ENCODE assay signal across 2 cellular contexts in the genomic region with DNA sequence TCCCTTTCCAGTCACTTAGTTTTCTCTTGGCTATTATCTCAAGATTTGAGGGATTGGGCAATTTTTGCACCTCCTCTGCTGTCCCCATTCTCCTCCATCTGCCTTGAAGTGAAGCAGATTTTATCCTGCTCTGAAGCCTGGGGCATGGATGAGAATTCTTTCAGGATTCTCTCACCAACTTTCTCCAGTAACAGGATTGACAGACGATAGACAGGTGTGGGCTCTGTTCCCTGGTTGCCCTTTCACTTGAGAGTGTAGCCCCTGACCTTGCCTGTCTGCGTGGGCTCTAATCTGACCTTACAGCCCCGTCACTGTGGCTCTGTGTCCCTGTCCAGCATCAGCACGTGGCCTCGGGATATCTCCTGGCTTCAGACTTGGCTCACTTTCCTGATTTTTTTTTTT.
TF ChIP-seq lines count a peak whose summit lies in the region.

No MANE protein-coding gene starts in this region.

TF ChIP-seq in HEK293, 187 proteins besides CTCF, POLR2A, EP300 and RAD21:
- TF ChIP-seq ZNF776 (tag by site-specific recombination; IDR thresholded peaks at IDR 0.05; ENCODE audit: borderline replicate concordance) = no peak
- no peak for TF ChIP-seq ZNF18 (tag by site-specific recombination; IDR thresholded peaks at IDR 0.05)
- TF ChIP-seq REST (tag by site-specific recombination; IDR thresholded peaks at IDR 0.05) = peak; percentile 84
- no peak for TF ChIP-seq ZNF155 (tag by site-specific recombination; IDR thresholded peaks at IDR 0.05)
- TF ChIP-seq PRDM1 (tag by site-specific recombination; IDR thresholded peaks at IDR 0.05) = 0 out of 2 replicates have a peak, but pooled peaks have one; percentile 11
- TF ChIP-seq ZBTB20 (tag by site-specific recombination; IDR thresholded peaks at IDR 0.05) = no peak

TF ChIP-seq in GM12878, 131 proteins besides CTCF, POLR2A, EP300 and RAD21:
- no peak for TF ChIP-seq MEF2A (IDR thresholded peaks at IDR 0.05; ENCODE audit: insufficient read depth, low read depth, low read length)
- no peak for TF ChIP-seq USF1 (IDR thresholded peaks at IDR 0.05; ENCODE audit: borderline replicate concordance, extremely low read length, insufficient read depth, low read depth, low read length)
- TF ChIP-seq MTA3 (IDR thresholded peaks at IDR 0.05; ENCODE audit: borderline replicate concordance, low read length) = no peak
- no peak for TF ChIP-seq ZNF24 (IDR thresholded peaks at IDR 0.05)
- no peak for TF ChIP-seq GABPA (IDR thresholded peaks at IDR 0.05; ENCODE audit: low read depth)
- no peak for TF ChIP-seq SMAD1 (IDR thresholded peaks at IDR 0.05; ENCODE audit: low read depth, partially characterized antibody)
- no peak for TF ChIP-seq FOS (IDR thresholded peaks at IDR 0.05; ENCODE audit: borderline replicate concordance, extremely low read depth, insufficient read length)
